Comparison of ENCODE assay signal across 1 cellular context in the genomic region with DNA sequence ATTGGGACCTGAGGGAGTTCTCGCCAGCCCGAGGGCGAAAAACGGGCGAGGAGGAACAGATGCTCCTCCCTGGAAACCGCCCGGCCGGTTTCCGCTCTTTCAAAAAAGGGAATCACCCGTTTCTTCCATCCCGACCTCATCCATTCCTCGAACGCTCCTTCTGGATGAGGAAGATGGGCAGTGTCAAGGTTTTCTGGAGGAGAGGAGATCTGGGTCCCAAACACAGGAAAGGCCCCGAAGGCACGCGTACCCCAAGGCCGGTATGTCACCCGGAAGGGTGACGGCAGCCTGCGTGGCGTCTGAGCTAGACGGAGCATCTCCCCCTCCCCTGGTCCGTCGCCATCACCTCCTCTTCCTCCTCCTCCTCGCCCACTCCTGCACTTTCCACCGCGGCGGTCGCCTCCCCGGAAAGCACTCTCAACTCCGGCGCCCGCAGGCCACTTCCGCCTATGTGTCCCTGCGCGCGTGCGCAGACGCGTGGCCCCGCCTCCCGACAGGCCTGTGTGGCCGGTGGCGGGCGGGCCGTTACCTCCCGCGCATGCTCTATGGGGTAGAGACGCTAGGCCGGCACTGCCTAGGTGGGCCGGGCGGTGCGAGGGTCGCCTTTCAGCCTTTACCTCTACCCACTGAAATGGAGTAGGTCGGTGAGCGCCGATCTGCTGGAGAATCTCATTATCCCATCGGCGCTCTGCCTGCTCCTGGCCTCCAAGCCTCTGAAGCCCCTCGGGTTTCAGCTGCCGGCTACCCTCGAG.
TF ChIP-seq lines count a peak whose summit lies in the region.

A gene (minus strand): TSS at position 453 of the 752 bp plus-strand sequence.

TF ChIP-seq in HEK293, 187 proteins besides CTCF, POLR2A, EP300 and RAD21 (continued from another document and continues in another):
- TF ChIP-seq, protein P1, sequence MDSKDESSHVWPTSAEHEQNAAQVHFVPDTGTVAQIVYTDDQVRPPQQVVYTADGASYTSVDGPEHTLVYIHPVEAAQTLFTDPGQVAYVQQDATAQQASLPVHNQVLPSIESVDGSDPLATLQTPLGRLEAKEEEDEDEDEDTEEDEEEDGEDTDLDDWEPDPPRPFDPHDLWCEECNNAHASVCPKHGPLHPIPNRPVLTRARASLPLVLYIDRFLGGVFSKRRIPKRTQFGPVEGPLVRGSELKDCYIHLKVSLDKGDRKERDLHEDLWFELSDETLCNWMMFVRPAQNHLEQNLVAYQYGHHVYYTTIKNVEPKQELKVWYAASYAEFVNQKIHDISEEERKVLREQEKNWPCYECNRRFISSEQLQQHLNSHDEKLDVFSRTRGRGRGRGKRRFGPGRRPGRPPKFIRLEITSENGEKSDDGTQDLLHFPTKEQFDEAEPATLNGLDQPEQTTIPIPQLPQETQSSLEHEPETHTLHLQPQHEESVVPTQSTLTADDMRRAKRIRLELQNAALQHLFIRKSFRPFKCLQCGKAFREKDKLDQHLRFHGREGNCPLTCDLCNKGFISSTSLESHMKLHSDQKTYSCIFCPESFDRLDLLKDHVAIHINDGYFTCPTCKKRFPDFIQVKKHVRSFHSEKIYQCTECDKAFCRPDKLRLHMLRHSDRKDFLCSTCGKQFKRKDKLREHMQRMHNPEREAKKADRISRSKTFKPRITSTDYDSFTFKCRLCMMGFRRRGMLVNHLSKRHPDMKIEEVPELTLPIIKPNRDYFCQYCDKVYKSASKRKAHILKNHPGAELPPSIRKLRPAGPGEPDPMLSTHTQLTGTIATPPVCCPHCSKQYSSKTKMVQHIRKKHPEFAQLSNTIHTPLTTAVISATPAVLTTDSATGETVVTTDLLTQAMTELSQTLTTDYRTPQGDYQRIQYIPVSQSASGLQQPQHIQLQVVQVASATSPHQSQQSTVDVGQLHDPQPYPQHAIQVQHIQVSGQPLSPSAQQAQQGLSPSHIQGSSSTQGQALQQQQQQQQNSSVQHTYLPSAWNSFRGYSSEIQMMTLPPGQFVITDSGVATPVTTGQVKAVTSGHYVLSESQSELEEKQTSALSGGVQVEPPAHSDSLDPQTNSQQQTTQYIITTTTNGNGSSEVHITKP (tag by site-specific recombination; IDR thresholded peaks at IDR 0.05) = peak; percentile 74
- TF ChIP-seq ZNF133 (tag by site-specific recombination; IDR thresholded peaks at IDR 0.05) = no peak
- no peak for TF ChIP-seq ZNF350 (tag by site-specific recombination; IDR thresholded peaks at IDR 0.05)
- TF ChIP-seq ZNF132 (tag by site-specific recombination; IDR thresholded peaks at IDR 0.05; ENCODE audit: borderline replicate concordance) = no peak
- TF ChIP-seq ZNF114 (tag by site-specific recombination; IDR thresholded peaks at IDR 0.05) = no peak
- TF ChIP-seq ZNF596 (tag by site-specific recombination; IDR thresholded peaks at IDR 0.05) = no peak
- TF ChIP-seq ZNF843 (tag by site-specific recombination; IDR thresholded peaks at IDR 0.05) = no peak
- TF ChIP-seq, protein P2, sequence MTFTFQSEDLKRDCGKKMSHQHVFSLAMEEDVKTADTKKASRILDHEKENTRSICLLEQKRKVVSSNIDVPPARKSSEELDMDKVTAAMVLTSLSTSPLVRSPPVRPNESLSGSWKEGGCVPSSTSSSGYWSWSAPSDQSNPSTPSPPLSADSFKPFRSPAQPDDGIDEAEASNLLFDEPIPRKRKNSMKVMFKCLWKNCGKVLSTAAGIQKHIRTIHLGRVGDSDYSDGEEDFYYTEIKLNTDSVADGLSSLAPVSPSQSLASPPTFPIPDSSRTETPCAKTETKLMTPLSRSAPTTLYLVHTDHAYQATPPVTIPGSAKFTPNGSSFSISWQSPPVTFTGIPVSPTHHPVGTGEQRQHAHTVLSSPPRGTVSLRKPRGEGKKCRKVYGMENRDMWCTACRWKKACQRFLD (tag by site-specific recombination; IDR thresholded peaks at IDR 0.05) = 0 out of 2 replicates have a peak, but pooled peaks have one; percentile 15
- TF ChIP-seq ZNF623 (tag by site-specific recombination; IDR thresholded peaks at IDR 0.05) = no peak
- no peak for TF ChIP-seq ZNF558 (tag by site-specific recombination; IDR thresholded peaks at IDR 0.05)
- TF ChIP-seq ZFP69B (tag by site-specific recombination; IDR thresholded peaks at IDR 0.05) = no peak
- TF ChIP-seq ZNF354C (tag by site-specific recombination; IDR thresholded peaks at IDR 0.05; ENCODE audit: borderline replicate concordance, low read depth) = no peak
- no peak for TF ChIP-seq ZNF214 (tag by site-specific recombination; IDR thresholded peaks at IDR 0.05; ENCODE audit: borderline replicate concordance)
- TF ChIP-seq ZNF211 (tag by site-specific recombination; IDR thresholded peaks at IDR 0.05; ENCODE audit: low read depth) = no peak
- TF ChIP-seq, protein P3, sequence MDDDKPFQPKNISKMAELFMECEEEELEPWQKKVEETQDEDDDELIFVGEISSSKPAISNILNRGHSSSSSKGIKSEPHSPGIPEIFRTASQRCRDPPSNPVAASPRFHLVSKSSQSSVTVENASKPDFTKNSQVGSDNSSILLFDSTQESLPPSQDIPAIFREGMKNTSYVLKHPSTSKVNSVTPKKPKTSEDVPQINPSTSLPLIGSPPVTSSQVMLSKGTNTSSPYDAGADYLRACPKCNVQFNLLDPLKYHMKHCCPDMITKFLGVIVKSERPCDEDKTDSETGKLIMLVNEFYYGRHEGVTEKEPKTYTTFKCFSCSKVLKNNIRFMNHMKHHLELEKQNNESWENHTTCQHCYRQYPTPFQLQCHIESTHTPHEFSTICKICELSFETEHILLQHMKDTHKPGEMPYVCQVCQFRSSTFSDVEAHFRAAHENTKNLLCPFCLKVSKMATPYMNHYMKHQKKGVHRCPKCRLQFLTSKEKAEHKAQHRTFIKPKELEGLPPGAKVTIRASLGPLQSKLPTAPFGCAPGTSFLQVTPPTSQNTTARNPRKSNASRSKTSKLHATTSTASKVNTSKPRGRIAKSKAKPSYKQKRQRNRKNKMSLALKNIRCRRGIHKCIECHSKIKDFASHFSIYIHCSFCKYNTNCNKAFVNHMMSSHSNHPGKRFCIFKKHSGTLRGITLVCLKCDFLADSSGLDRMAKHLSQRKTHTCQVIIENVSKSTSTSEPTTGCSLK (tag by site-specific recombination; IDR thresholded peaks at IDR 0.05) = no peak
- TF ChIP-seq ZNF658 (tag by site-specific recombination; IDR thresholded peaks at IDR 0.05) = no peak
- TF ChIP-seq ZXDB (tag by site-specific recombination; IDR thresholded peaks at IDR 0.05) = peak; percentile 68
- peak; percentile 32 for TF ChIP-seq ZNF2 (tag by site-specific recombination; IDR thresholded peaks at IDR 0.05)
- TF ChIP-seq ZNF701 (tag by site-specific recombination; IDR thresholded peaks at IDR 0.05) = no peak
- no peak for TF ChIP-seq ZNF140 (tag by site-specific recombination; IDR thresholded peaks at IDR 0.05)
- TF ChIP-seq, protein P4, sequence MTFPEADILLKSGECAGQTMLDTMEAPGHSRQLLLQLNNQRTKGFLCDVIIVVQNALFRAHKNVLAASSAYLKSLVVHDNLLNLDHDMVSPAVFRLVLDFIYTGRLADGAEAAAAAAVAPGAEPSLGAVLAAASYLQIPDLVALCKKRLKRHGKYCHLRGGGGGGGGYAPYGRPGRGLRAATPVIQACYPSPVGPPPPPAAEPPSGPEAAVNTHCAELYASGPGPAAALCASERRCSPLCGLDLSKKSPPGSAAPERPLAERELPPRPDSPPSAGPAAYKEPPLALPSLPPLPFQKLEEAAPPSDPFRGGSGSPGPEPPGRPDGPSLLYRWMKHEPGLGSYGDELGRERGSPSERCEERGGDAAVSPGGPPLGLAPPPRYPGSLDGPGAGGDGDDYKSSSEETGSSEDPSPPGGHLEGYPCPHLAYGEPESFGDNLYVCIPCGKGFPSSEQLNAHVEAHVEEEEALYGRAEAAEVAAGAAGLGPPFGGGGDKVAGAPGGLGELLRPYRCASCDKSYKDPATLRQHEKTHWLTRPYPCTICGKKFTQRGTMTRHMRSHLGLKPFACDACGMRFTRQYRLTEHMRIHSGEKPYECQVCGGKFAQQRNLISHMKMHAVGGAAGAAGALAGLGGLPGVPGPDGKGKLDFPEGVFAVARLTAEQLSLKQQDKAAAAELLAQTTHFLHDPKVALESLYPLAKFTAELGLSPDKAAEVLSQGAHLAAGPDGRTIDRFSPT (tag by site-specific recombination; IDR thresholded peaks at IDR 0.05) = peak; percentile 90
- TF ChIP-seq TRIM28 (IDR thresholded peaks at IDR 0.05; ENCODE audit: borderline replicate concordance, low read length) = no peak
- no peak for TF ChIP-seq ZNF626 (tag by site-specific recombination; IDR thresholded peaks at IDR 0.05)
- TF ChIP-seq OSR2 (tag by site-specific recombination; IDR thresholded peaks at IDR 0.05) = no peak
- peak; percentile 6; the same call in 1 of the 2 replicates for TF ChIP-seq KLF8 (tag by site-specific recombination; IDR thresholded peaks at IDR 0.05)
- TF ChIP-seq MYNN (tag by site-specific recombination; IDR thresholded peaks at IDR 0.05; ENCODE audit: borderline replicate concordance) = no peak
- TF ChIP-seq ZBTB21 (tag by site-specific recombination; IDR thresholded peaks at IDR 0.05) = no peak
- no peak for TF ChIP-seq ZNF670 (tag by site-specific recombination; IDR thresholded peaks at IDR 0.05; ENCODE audit: low read depth)
- TF ChIP-seq YY1 (tag by site-specific recombination; IDR thresholded peaks at IDR 0.05) = peak; percentile 25; the same call in 1 of the 2 replicates
- TF ChIP-seq ZNF112 (tag by site-specific recombination; IDR thresholded peaks at IDR 0.05) = no peak
- TF ChIP-seq SP7 (tag by site-specific recombination; IDR thresholded peaks at IDR 0.05) = 0 out of 2 replicates have a peak, but pooled peaks have one; percentile 67
- TF ChIP-seq, protein P5, sequence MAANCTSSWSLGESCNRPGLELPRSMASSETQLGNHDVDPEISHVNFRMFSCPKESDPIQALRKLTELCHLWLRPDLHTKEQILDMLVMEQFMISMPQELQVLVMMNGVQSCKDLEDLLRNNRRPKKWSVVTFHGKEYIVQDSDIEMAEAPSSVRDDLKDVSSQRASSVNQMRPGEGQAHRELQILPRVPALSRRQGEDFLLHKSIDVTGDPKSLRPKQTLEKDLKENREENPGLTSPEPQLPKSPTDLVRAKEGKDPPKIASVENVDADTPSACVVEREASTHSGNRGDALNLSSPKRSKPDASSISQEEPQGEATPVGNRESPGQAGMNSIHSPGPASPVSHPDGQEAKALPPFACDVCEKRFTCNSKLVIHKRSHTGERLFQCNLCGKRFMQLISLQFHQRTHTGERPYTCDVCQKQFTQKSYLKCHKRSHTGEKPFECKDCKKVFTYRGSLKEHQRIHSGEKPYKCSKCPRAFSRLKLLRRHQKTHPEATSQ (tag by site-specific recombination; IDR thresholded peaks at IDR 0.05) = 0 out of 2 replicates have a peak, but pooled peaks have one; percentile 37
- no peak for TF ChIP-seq KLF16 (tag by site-specific recombination; IDR thresholded peaks at IDR 0.05)
- peak; percentile 85 for TF ChIP-seq SP3 (tag by site-specific recombination; IDR thresholded peaks at IDR 0.05)
- TF ChIP-seq, protein P6, sequence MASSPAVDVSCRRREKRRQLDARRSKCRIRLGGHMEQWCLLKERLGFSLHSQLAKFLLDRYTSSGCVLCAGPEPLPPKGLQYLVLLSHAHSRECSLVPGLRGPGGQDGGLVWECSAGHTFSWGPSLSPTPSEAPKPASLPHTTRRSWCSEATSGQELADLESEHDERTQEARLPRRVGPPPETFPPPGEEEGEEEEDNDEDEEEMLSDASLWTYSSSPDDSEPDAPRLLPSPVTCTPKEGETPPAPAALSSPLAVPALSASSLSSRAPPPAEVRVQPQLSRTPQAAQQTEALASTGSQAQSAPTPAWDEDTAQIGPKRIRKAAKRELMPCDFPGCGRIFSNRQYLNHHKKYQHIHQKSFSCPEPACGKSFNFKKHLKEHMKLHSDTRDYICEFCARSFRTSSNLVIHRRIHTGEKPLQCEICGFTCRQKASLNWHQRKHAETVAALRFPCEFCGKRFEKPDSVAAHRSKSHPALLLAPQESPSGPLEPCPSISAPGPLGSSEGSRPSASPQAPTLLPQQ (tag by site-specific recombination; IDR thresholded peaks at IDR 0.05) = peak; percentile 34; the same call in 1 of the 2 replicates
- no peak for TF ChIP-seq GLI2 (tag by site-specific recombination; IDR thresholded peaks at IDR 0.05; ENCODE audit: borderline replicate concordance, low read depth)
- TF ChIP-seq ZNF777 (tag by site-specific recombination; IDR thresholded peaks at IDR 0.05; ENCODE audit: borderline replicate concordance) = no peak
- TF ChIP-seq, protein P7, sequence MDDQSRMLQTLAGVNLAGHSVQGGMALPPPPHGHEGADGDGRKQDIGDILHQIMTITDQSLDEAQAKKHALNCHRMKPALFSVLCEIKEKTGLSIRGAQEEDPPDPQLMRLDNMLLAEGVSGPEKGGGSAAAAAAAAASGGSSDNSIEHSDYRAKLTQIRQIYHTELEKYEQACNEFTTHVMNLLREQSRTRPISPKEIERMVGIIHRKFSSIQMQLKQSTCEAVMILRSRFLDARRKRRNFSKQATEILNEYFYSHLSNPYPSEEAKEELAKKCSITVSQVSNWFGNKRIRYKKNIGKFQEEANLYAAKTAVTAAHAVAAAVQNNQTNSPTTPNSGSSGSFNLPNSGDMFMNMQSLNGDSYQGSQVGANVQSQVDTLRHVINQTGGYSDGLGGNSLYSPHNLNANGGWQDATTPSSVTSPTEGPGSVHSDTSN (CRISPR knock-in tag; IDR thresholded peaks at IDR 0.05) = peak; percentile 45
- no peak for TF ChIP-seq SCRT2 (tag by site-specific recombination; IDR thresholded peaks at IDR 0.05)
- TF ChIP-seq ZNF600 (tag by site-specific recombination; IDR thresholded peaks at IDR 0.05) = peak; percentile 70; the same call in 1 of the 2 replicates
- TF ChIP-seq FEZF1 (tag by site-specific recombination; IDR thresholded peaks at IDR 0.05) = no peak
- no peak; the same call in 1 of the 2 replicates for TF ChIP-seq ZNF610 (tag by site-specific recombination; IDR thresholded peaks at IDR 0.05; ENCODE audit: borderline replicate concordance)
- TF ChIP-seq, protein P8, sequence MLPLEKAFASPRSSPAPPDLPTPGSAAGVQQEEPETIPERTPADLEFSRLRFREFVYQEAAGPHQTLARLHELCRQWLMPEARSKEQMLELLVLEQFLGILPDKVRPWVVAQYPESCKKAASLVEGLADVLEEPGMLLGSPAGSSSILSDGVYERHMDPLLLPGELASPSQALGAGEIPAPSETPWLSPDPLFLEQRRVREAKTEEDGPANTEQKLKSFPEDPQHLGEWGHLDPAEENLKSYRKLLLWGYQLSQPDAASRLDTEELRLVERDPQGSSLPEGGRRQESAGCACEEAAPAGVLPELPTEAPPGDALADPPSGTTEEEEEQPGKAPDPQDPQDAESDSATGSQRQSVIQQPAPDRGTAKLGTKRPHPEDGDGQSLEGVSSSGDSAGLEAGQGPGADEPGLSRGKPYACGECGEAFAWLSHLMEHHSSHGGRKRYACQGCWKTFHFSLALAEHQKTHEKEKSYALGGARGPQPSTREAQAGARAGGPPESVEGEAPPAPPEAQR (tag by site-specific recombination; IDR thresholded peaks at IDR 0.05) = no peak
- TF ChIP-seq ZNF16 (tag by site-specific recombination; IDR thresholded peaks at IDR 0.05; ENCODE audit: low read depth) = no peak
- no peak for TF ChIP-seq ZNF23 (tag by site-specific recombination; IDR thresholded peaks at IDR 0.05; ENCODE audit: borderline replicate concordance)
- peak; percentile 69; the same call in 1 of the 2 replicates for TF ChIP-seq ZNF76 (tag by site-specific recombination; IDR thresholded peaks at IDR 0.05; ENCODE audit: borderline replicate concordance, low read depth)
- no peak for TF ChIP-seq ZSCAN30 (tag by site-specific recombination; IDR thresholded peaks at IDR 0.05)
- TF ChIP-seq ZNF169 (tag by site-specific recombination; IDR thresholded peaks at IDR 0.05) = no peak
- peak; percentile 14 for TF ChIP-seq SETDB1 (IDR thresholded peaks at IDR 0.05; ENCODE audit: insufficient read length, low read length)
- no peak for TF ChIP-seq ZNF426 (tag by site-specific recombination; IDR thresholded peaks at IDR 0.05)
- no peak for TF ChIP-seq ZNF10 (tag by site-specific recombination; IDR thresholded peaks at IDR 0.05)
- TF ChIP-seq ZNF19 (tag by site-specific recombination; IDR thresholded peaks at IDR 0.05; ENCODE audit: low read depth) = no peak
- TF ChIP-seq ZNF660 (tag by site-specific recombination; IDR thresholded peaks at IDR 0.05) = peak; percentile 43
